ENCODE assay signal across 24 cellular contexts in genomic region chr1:104100079-104100478, GRCh38.
"Had no signal": no experiment of that assay in that cellular context is flagged by ENCODE, and none has a peak within 500 bp of the region (broad histone marks: within the 10 kb centered on the region; RNA-seq: fewer than 3 reads in every experiment).

No MANE protein-coding gene starts in this region.

- H3K27me3 ChIP-seq: ovary, right atrium auricular region, right lobe of liver, tibial nerve, upper lobe of left lung, vagina had no signal

- H3K9me3 ChIP-seq: left ventricle myocardium inferior, ovary, right atrium auricular region, right lobe of liver, tibial nerve, upper lobe of left lung, vagina had no signal

- H3K9me3 Mint-ChIP-seq: memory B cell; stimulated activated memory B cell treated with anti-CD40 and anti-IgM and Interleukin-4, amounts not matched to agents 10 μg/mL and 1 μg/mL and 100 μg/mL, for 72 hours had no signal

- H3K4me3 Mint-ChIP-seq: memory B cell; naive B cell; natural killer cell; stimulated activated memory B cell treated with anti-CD40 and anti-IgM and Interleukin-4, amounts not matched to agents 10 μg/mL and 1 μg/mL and 100 μg/mL, for 72 hours; stimulated activated naive CD8-positive, alpha-beta T cell treated with anti-CD3 and anti-CD28 coated beads, Interleukin-15, amount 100 ng/mL, for 72 hours had no signal

- H3K4me3 ChIP-seq: left ventricle myocardium inferior, lung, ovary, right atrium auricular region, right lobe of liver, smooth muscle cell, tibial nerve, upper lobe of left lung, vagina had no signal

- H3K27me3 Mint-ChIP-seq: memory B cell; naive B cell; progenitor cell of endocrine pancreas; stimulated activated memory B cell treated with anti-CD40 and anti-IgM and Interleukin-4, amounts not matched to agents 10 μg/mL and 1 μg/mL and 100 μg/mL, for 72 hours; stimulated activated naive CD8-positive, alpha-beta T cell treated with anti-CD3 and anti-CD28 coated beads, Interleukin-15, amount 100 ng/mL, for 72 hours had no signal

- H3K27ac ChIP-seq: left ventricle myocardium inferior, ovary, right atrium auricular region, right lobe of liver, tibial nerve, upper lobe of left lung, vagina had no signal

- H3K4me1 ChIP-seq: left ventricle myocardium inferior, right atrium auricular region, right lobe of liver, tibial nerve, upper lobe of left lung, vagina had no signal

- H3K4me1 Mint-ChIP-seq: naive B cell; natural killer cell; stimulated activated naive CD8-positive, alpha-beta T cell treated with anti-CD3 and anti-CD28 coated beads, Interleukin-15, amount 100 ng/mL, for 72 hours had no signal

- H3K36me3 Mint-ChIP-seq: memory B cell; naive B cell; stimulated activated memory B cell treated with anti-CD40 and anti-IgM and Interleukin-4, amounts not matched to agents 10 μg/mL and 1 μg/mL and 100 μg/mL, for 72 hours had no signal

- H3K27ac Mint-ChIP-seq: memory B cell; naive B cell; natural killer cell; progenitor cell of endocrine pancreas; stimulated activated memory B cell treated with anti-CD40 and anti-IgM and Interleukin-4, amounts not matched to agents 10 μg/mL and 1 μg/mL and 100 μg/mL, for 72 hours; stimulated activated naive CD8-positive, alpha-beta T cell treated with anti-CD3 and anti-CD28 coated beads, Interleukin-15, amount 100 ng/mL, for 72 hours had no signal

- ATAC-seq: left cardiac atrium; natural killer cell; right lobe of liver; stimulated activated memory B cell treated with anti-CD40 and anti-IgM and Interleukin-4, amounts not matched to agents 10 μg/mL and 1 μg/mL and 100 μg/mL, for 72 hours; stimulated activated naive CD8-positive, alpha-beta T cell treated with anti-CD3 and anti-CD28 coated beads, Interleukin-15, amount 100 ng/mL, for 72 hours had no signal

- H3K36me3 ChIP-seq: left ventricle myocardium inferior, ovary, right atrium auricular region, right lobe of liver, tibial nerve, upper lobe of left lung, vagina had no signal

- DNase-seq: hippocampal formation; kidney glomerular epithelial cell; left cardiac atrium; left ventricle myocardium inferior; naive B cell; natural killer cell; ovary; right lobe of liver; stimulated activated CD4-positive, alpha-beta T cell treated with anti-CD3 and anti-CD28 coated beads, Interleukin-1b, Interleukin-23, amount 100 ng/mL, for 48 hours; stimulated activated CD4-positive, alpha-beta T cell treated with anti-CD3 and anti-CD28 coated beads, Interleukin-2, amount 100 ng/mL, for 48 hours; stimulated activated CD4-positive, alpha-beta T cell treated with anti-CD3 and anti-CD28 coated beads, Interleukin-4, amount 100 ng/mL, for 4 hours; stimulated activated CD8-positive, alpha-beta memory T cell treated with anti-CD3 and anti-CD28 coated beads, Interleukin-4, amount 100 ng/mL, for 48 hours; stimulated activated naive CD4-positive, alpha-beta T cell treated with Interleukin-2 at 50 U/mL for 16 hours; stimulated activated naive CD8-positive, alpha-beta T cell treated with anti-CD3 and anti-CD28 coated beads, Interleukin-15, amount 100 ng/mL, for 72 hours; substantia nigra had no signal
